In genomic region chr7:151086802-151087246, GRCh38 we compare ENCODE assay signal across 8 cellular contexts. TPM values are rescaled to one million over a fixed set of nuclear protein-coding genes. Genes with fewer than 3 reads are reported as not detected.
DNase-seq lines count a peak whose midpoint lies in the region; ATAC-seq and TF ChIP-seq lines count a peak whose summit lies in the region.

No MANE protein-coding gene starts in this region.

- H3K27ac Mint-ChIP-seq in activated CD8-positive, alpha-beta T cell treated with anti-CD3 and anti-CD28 coated beads, Interleukin-2, amount 10 ng/mL, durations not matched to agents 7 days and 5 days = peak overlapping the region; percentile 82

- H3K27ac ChIP-seq in foreskin keratinocyte (peak overlapping the region; percentile 80), rectal smooth muscle tissue (ENCODE audit: low read depth, low read length) (peak overlapping the region; percentile 91)

- POLR2A ChIA-PET in activated CD8-positive, alpha-beta T cell treated with anti-CD3 and anti-CD28 coated beads, Interleukin-2, amount 10 ng/mL, durations not matched to agents 7 days and 5 days (lab: Charles Lee) = no interaction called here

- in situ Hi-C loops in HAP-1 (cut with MboI; ENCODE audit: low sequenced_read_pairs) = no loop called here

- peak overlapping the region; percentile 80 for H3K4me3 Mint-ChIP-seq in activated CD8-positive, alpha-beta T cell treated with anti-CD3 and anti-CD28 coated beads, Interleukin-2, amount 10 ng/mL, durations not matched to agents 7 days and 5 days

- peaks cover 26% of the 10 kb centered on the region for H3K4me1 ChIP-seq in BE2C
- H3K4me1 ChIP-seq in HAP-1 = peaks cover 29% of the 10 kb centered on the region
- peaks cover 15% of the 10 kb centered on the region for H3K4me1 ChIP-seq in foreskin keratinocyte
- peaks cover 46% of the 10 kb centered on the region for H3K4me1 ChIP-seq in rectal smooth muscle tissue (ENCODE audit: control insufficient read depth, insufficient read depth, low read length)

- no peaks in the 10 kb centered on the region for H3K9me3 ChIP-seq in BE2C
- no peaks in the 10 kb centered on the region for H3K9me3 ChIP-seq in HAP-1

- DNase-seq in BE2C (peak; percentile 52), HAP-1 (ENCODE audit: low spot score in 2 of 2) (peak in 1 of 2 experiments; percentile 40), foreskin keratinocyte (no peak), NCI-H2029 (lab: John Stamatoyannopoulos, UW) (no peak), SW480 (ENCODE audit: low spot score) (no peak)
- peak; percentile 45 for DNase-seq in activated CD8-positive, alpha-beta T cell treated with anti-CD3 and anti-CD28 coated beads, Interleukin-2, amount 10 ng/mL, durations not matched to agents 7 days and 5 days

- no peak for ATAC-seq in activated CD8-positive, alpha-beta T cell treated with anti-CD3 and anti-CD28 coated beads, Interleukin-2, amount 10 ng/mL, durations not matched to agents 7 days and 5 days
- ATAC-seq in foreskin keratinocyte (peak; percentile 6), HG03039 (IDR thresholded peaks at IDR 0.05; ENCODE audit: unreplicated experiment) (no peak)

- H3K36me3 Mint-ChIP-seq in activated CD8-positive, alpha-beta T cell treated with anti-CD3 and anti-CD28 coated beads, Interleukin-2, amount 10 ng/mL, durations not matched to agents 7 days and 5 days (ENCODE audit: low read depth) = peaks cover 6% of the 10 kb centered on the region

- peak overlapping the region; percentile 38 for H3K9ac ChIP-seq in rectal smooth muscle tissue (ENCODE audit: low read length)

- H3K27me3 Mint-ChIP-seq in activated CD8-positive, alpha-beta T cell treated with anti-CD3 and anti-CD28 coated beads, Interleukin-2, amount 10 ng/mL, durations not matched to agents 7 days and 5 days (ENCODE audit: low read depth) = peaks cover 30% of the 10 kb centered on the region

- CTCF ChIA-PET in activated CD8-positive, alpha-beta T cell treated with anti-CD3 and anti-CD28 coated beads, Interleukin-2, amount 10 ng/mL, durations not matched to agents 7 days and 5 days (lab: Charles Lee) = no interaction called here

- H3K36me3 ChIP-seq in BE2C = peaks cover 30% of the 10 kb centered on the region
- H3K36me3 ChIP-seq in HAP-1 (replicated peaks) = peaks cover 19% of the 10 kb centered on the region
- H3K36me3 ChIP-seq in rectal smooth muscle tissue (ENCODE audit: control insufficient read depth, insufficient read depth, low read length) = no peaks in the 10 kb centered on the region

- H3K27me3 ChIP-seq in BE2C (no peaks in the 10 kb centered on the region), HAP-1 (ENCODE audit: low read depth) (no peaks in the 10 kb centered on the region), foreskin keratinocyte (no peaks in the 10 kb centered on the region), rectal smooth muscle tissue (ENCODE audit: control insufficient read depth, insufficient read depth, low read length) (no peaks in the 10 kb centered on the region)

- H3K4me3 ChIP-seq in BE2C (ENCODE audit: low read depth, low read length) (peak overlapping the region; percentile 94), HAP-1 (peak overlapping the region; percentile 85), rectal smooth muscle tissue (ENCODE audit: low read length) (peak overlapping the region; percentile 90)

- no peak for TF ChIP-seq CTCF in BE2C (IDR thresholded peaks at IDR 0.05; ENCODE audit: low read depth, low read length)
- TF ChIP-seq CTCF in foreskin keratinocyte (conservative IDR thresholded peaks at IDR 0.05) = no peak

- peaks cover 43% of the 10 kb centered on the region for H3K4me1 Mint-ChIP-seq in activated CD8-positive, alpha-beta T cell treated with anti-CD3 and anti-CD28 coated beads, Interleukin-2, amount 10 ng/mL, durations not matched to agents 7 days and 5 days (ENCODE audit: low read depth)

- no peaks in the 10 kb centered on the region for H3K9me3 Mint-ChIP-seq in activated CD8-positive, alpha-beta T cell treated with anti-CD3 and anti-CD28 coated beads, Interleukin-2, amount 10 ng/mL, durations not matched to agents 7 days and 5 days (ENCODE audit: insufficient read depth)

RNA-seq across cellular contexts. Expression of gene AGAP3, which starts 0.5 kb away (rescaled TPM):
- polyA plus RNA-seq in BE2C (2012; ENCODE audit: insufficient read depth, insufficient read length, low read depth) = 220 TPM
- 10 to 100 TPM; 12.1 to 12.6 TPM for total RNA-seq in activated CD8-positive, alpha-beta T cell treated with anti-CD3 and anti-CD28 coated beads, Interleukin-2, amount 10 ng/mL, durations not matched to agents 7 days and 5 days
- 105 and 106 TPM in 2 replicates for total RNA-seq in foreskin keratinocyte
- 116 and 124 TPM in 2 replicates for polyA plus RNA-seq in foreskin keratinocyte

RNA-seq across cellular contexts. Expression of gene TMUB1, which starts 3.5 kb away (rescaled TPM):
- polyA plus RNA-seq in BE2C (2012; ENCODE audit: insufficient read depth, insufficient read length, low read depth) = 203 TPM
- total RNA-seq in activated CD8-positive, alpha-beta T cell treated with anti-CD3 and anti-CD28 coated beads, Interleukin-2, amount 10 ng/mL, durations not matched to agents 7 days and 5 days = 10 to 100 TPM; 76.7 to 82.6 TPM
- 38.8 and 39.7 TPM in 2 replicates for total RNA-seq in foreskin keratinocyte
- 74.3 and 83.3 TPM in 2 replicates for polyA plus RNA-seq in foreskin keratinocyte

RNA-seq across cellular contexts. Expression of gene FASTK, which starts 6.2 kb away (rescaled TPM):
- polyA plus RNA-seq in BE2C (2012; ENCODE audit: insufficient read depth, insufficient read length, low read depth) = 267 TPM
- 10 to 100 TPM; 81.8 to 88.1 TPM for total RNA-seq in activated CD8-positive, alpha-beta T cell treated with anti-CD3 and anti-CD28 coated beads, Interleukin-2, amount 10 ng/mL, durations not matched to agents 7 days and 5 days
- 49.4 and 55.2 TPM in 2 replicates for total RNA-seq in foreskin keratinocyte
- polyA plus RNA-seq in foreskin keratinocyte = 64.6 and 71.5 TPM in 2 replicates

RNA-seq across cellular contexts. Expression of gene SLC4A2, which starts 27.4 kb away (rescaled TPM):
- 621 TPM for polyA plus RNA-seq in BE2C (2012; ENCODE audit: insufficient read depth, insufficient read length, low read depth)
- total RNA-seq in activated CD8-positive, alpha-beta T cell treated with anti-CD3 and anti-CD28 coated beads, Interleukin-2, amount 10 ng/mL, durations not matched to agents 7 days and 5 days = 100 to 1,000 TPM; 107 to 112 TPM
- 70.8 and 83.6 TPM in 2 replicates for total RNA-seq in foreskin keratinocyte
- polyA plus RNA-seq in foreskin keratinocyte = 81.1 and 86.5 TPM in 2 replicates

RNA-seq across cellular contexts. Expression of gene CDK5, which starts 29.1 kb away (rescaled TPM):
- 56.3 TPM for polyA plus RNA-seq in BE2C (2012; ENCODE audit: insufficient read depth, insufficient read length, low read depth)
- total RNA-seq in activated CD8-positive, alpha-beta T cell treated with anti-CD3 and anti-CD28 coated beads, Interleukin-2, amount 10 ng/mL, durations not matched to agents 7 days and 5 days = 10 to 100 TPM; 20.3 to 21.0 TPM
- 17.7 and 18.6 TPM in 2 replicates for total RNA-seq in foreskin keratinocyte
- polyA plus RNA-seq in foreskin keratinocyte = 22.5 and 22.6 TPM in 2 replicates

Comparison
In these comparisons a context has a peak if more than half of its experiments do, and no peak if none do; other contexts are left out.
1. DNase-seq: peak in BE2C (single experiment) and activated CD8-positive, alpha-beta T cell treated with anti-CD3 and anti-CD28 coated beads, Interleukin-2, amount 10 ng/mL, durations not matched to agents 7 days and 5 days (single experiment); none in foreskin keratinocyte (0 of 2), NCI-H2029 (single experiment) and SW480 (single experiment).
2. Peak in every context shown above with its lines, with median percentiles within 50 percentile points of each other: H3K4me3 ChIP-seq.